In the genomic region with DNA sequence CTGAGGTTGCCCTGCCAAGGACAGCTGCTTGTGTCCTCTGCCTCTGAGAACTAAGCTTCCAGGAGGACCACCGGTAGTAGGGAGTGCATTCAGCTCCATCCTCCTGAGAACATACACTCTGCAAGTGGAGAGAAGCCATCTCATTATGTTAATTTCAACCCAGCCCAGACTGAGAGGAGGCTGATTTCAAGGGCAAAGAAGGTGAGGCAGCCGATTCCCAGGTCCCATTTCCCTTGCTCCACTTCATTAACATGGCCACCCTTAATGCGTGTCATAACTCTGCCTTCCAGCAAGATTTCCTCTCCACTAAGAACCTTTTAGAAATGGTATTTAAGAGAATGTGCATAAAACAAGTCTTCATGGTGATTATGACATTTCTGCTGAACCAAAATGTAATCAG, we compare ENCODE assay signal across 18 cellular contexts.
A peak's percentile ranks its signal among the peaks of the same experiment; 100 is the strongest.
DNase-seq lines count a peak whose midpoint lies in the region; ATAC-seq and TF ChIP-seq lines count a peak whose summit lies in the region.
"Had no signal": no experiment of that assay in that cellular context is flagged by ENCODE, and none has a peak within 500 bp of the region (broad histone marks: within the 10 kb centered on the region; RNA-seq: fewer than 3 reads in every experiment).

No MANE protein-coding gene starts in this region.

- no peaks in the 10 kb centered on the region for H3K36me3 Mint-ChIP-seq in activated naive CD8-positive, alpha-beta T cell treated with anti-CD3 and anti-CD28 coated beads, Interleukin-2, amount 50 U/mL, for 24 hours (ENCODE audit: low read depth)
- H3K36me3 Mint-ChIP-seq: stimulated activated memory B cell treated with anti-CD40 and anti-IgM and Interleukin-4, amounts not matched to agents 10 μg/mL and 1 μg/mL and 100 μg/mL, for 72 hours had no signal

- no peak overlapping the region for H3K4me3 Mint-ChIP-seq in activated naive CD8-positive, alpha-beta T cell treated with anti-CD3 and anti-CD28 coated beads, Interleukin-2, amount 50 U/mL, for 24 hours
- H3K4me3 Mint-ChIP-seq: activated T-helper 1 cell treated with anti-CD3 and anti-CD28 coated beads, Interleukin-12 subunit alpha, Interleukin-12 subunit beta, Interleukin-2, Interleukin-4 antibody, amounts not matched to agents 30 ng/mL and 10 ng/mL and 1 ng/mL, durations not matched to agents 14 hours and 24 hours and 36 hours; dendritic cell treated with granulocyte-macrophage colony-stimulating factor and Interleukin-4, amounts not matched to agents 40 ng/mL and 50 ng/mL, for 4 days; stimulated activated memory B cell treated with anti-CD40 and anti-IgM and Interleukin-4, amounts not matched to agents 10 μg/mL and 1 μg/mL and 100 μg/mL, for 72 hours had no signal

- no peak overlapping the region for H3K4me3 ChIP-seq in ACC112 (ENCODE audit: low read depth, low read length)
- no peak overlapping the region for H3K4me3 ChIP-seq in osteoblast (ENCODE audit: insufficient read depth, low read length)

- peak overlapping the region; percentile 64 for H3K27ac ChIP-seq in ACC112 (ENCODE audit: low read depth, low read length)
- peak overlapping the region; percentile 52 for H3K27ac ChIP-seq in foreskin keratinocyte
- peak overlapping the region; percentile 11 for H3K27ac ChIP-seq in osteoblast (ENCODE audit: low read depth, low read length)
- H3K27ac ChIP-seq: WERI-Rb-1 had no signal

- no peak overlapping the region for H3K4me2 ChIP-seq in osteoblast (ENCODE audit: insufficient read depth, low read length)

- no peaks in the 10 kb centered on the region for H3K36me3 ChIP-seq in ACC112 (ENCODE audit: insufficient read depth, low read length)
- no peaks in the 10 kb centered on the region for H3K36me3 ChIP-seq in osteoblast (ENCODE audit: insufficient read depth, low read length)
- H3K36me3 ChIP-seq: WERI-Rb-1 had no signal

- no peak for DNase-seq in activated naive CD8-positive, alpha-beta T cell treated with anti-CD3 and anti-CD28 coated beads, Interleukin-2, amount 50 U/mL, for 24 hours
- no peak for DNase-seq in foreskin keratinocyte
- peak; percentile 35 for DNase-seq in osteoblast (ENCODE audit: insufficient read length, low spot score, missing footprints)
- no peak for DNase-seq in C1 segment of cervical spinal cord (lab: John Stamatoyannopoulos, UW)
- DNase-seq in NCI-H1105 treated with DMSO at 0.1 percent for 48 hours (lab: John Stamatoyannopoulos, UW) = no peak
- DNase-seq in CD1c-positive myeloid dendritic cell (ENCODE audit: extremely low spot score) = no peak
- DNase-seq: activated CD8-positive, alpha-beta memory T cell treated with anti-CD3 and anti-CD28 coated beads for 24 hours; KBM-7; NCI-H1048; NCI-H82; stimulated activated CD4-positive, alpha-beta T cell treated with anti-CD3 and anti-CD28 coated beads, Interleukin-12 subunit alpha, Interleukin-12 subunit beta, amount 100 ng/mL, for 4 hours; WERI-Rb-1 had no signal

- H3K79me2 ChIP-seq in ACC112 (ENCODE audit: control insufficient read depth, insufficient read depth, low read length, unreplicated experiment) (no peaks in the 10 kb centered on the region), osteoblast (ENCODE audit: insufficient read depth, low read length) (peaks cover 4% of the 10 kb centered on the region)

- H3K4me1 Mint-ChIP-seq in activated naive CD8-positive, alpha-beta T cell treated with anti-CD3 and anti-CD28 coated beads, Interleukin-2, amount 50 U/mL, for 24 hours = peaks cover 8% of the 10 kb centered on the region

- peaks cover 35% of the 10 kb centered on the region for H3K4me1 ChIP-seq in ACC112 (ENCODE audit: control insufficient read depth, insufficient read depth, low read length, unreplicated experiment)
- H3K4me1 ChIP-seq in foreskin keratinocyte = peaks cover 13% of the 10 kb centered on the region
- peaks cover 32% of the 10 kb centered on the region for H3K4me1 ChIP-seq in osteoblast (ENCODE audit: insufficient read depth, low read length)

- no peaks in the 10 kb centered on the region for H3K9me3 ChIP-seq in osteoblast (ENCODE audit: low read depth, low read length)

- no peaks in the 10 kb centered on the region for H3K9me3 Mint-ChIP-seq in activated naive CD8-positive, alpha-beta T cell treated with anti-CD3 and anti-CD28 coated beads, Interleukin-2, amount 50 U/mL, for 24 hours
- H3K9me3 Mint-ChIP-seq: activated T-helper 1 cell treated with anti-CD3 and anti-CD28 coated beads, Interleukin-12 subunit alpha, Interleukin-12 subunit beta, Interleukin-2, Interleukin-4 antibody, amounts not matched to agents 30 ng/mL and 10 ng/mL and 1 ng/mL, durations not matched to agents 14 hours and 24 hours and 36 hours; dendritic cell treated with granulocyte-macrophage colony-stimulating factor and Interleukin-4, amounts not matched to agents 40 ng/mL and 50 ng/mL, for 4 days; stimulated activated memory B cell treated with anti-CD40 and anti-IgM and Interleukin-4, amounts not matched to agents 10 μg/mL and 1 μg/mL and 100 μg/mL, for 72 hours had no signal

- no peak for ATAC-seq in activated naive CD8-positive, alpha-beta T cell treated with anti-CD3 and anti-CD28 coated beads, Interleukin-2, amount 50 U/mL, for 24 hours
- ATAC-seq in foreskin keratinocyte = no peak
- ATAC-seq in HG03135 (IDR thresholded peaks at IDR 0.05; ENCODE audit: unreplicated experiment) = no peak
- ATAC-seq: Panc1; stimulated activated memory B cell treated with anti-CD40 and anti-IgM and Interleukin-4, amounts not matched to agents 10 μg/mL and 1 μg/mL and 100 μg/mL, for 72 hours had no signal

- peak overlapping the region; percentile 23 for H3K27ac Mint-ChIP-seq in activated naive CD8-positive, alpha-beta T cell treated with anti-CD3 and anti-CD28 coated beads, Interleukin-2, amount 50 U/mL, for 24 hours
- H3K27ac Mint-ChIP-seq: activated T-helper 1 cell treated with anti-CD3 and anti-CD28 coated beads, Interleukin-12 subunit alpha, Interleukin-12 subunit beta, Interleukin-2, Interleukin-4 antibody, amounts not matched to agents 30 ng/mL and 10 ng/mL and 1 ng/mL, durations not matched to agents 14 hours and 24 hours and 36 hours; dendritic cell treated with granulocyte-macrophage colony-stimulating factor and Interleukin-4, amounts not matched to agents 40 ng/mL and 50 ng/mL, for 4 days; stimulated activated memory B cell treated with anti-CD40 and anti-IgM and Interleukin-4, amounts not matched to agents 10 μg/mL and 1 μg/mL and 100 μg/mL, for 72 hours had no signal

- H3K27me3 Mint-ChIP-seq in activated naive CD8-positive, alpha-beta T cell treated with anti-CD3 and anti-CD28 coated beads, Interleukin-2, amount 50 U/mL, for 24 hours = peaks cover 8% of the 10 kb centered on the region
- H3K27me3 Mint-ChIP-seq: dendritic cell treated with granulocyte-macrophage colony-stimulating factor and Interleukin-4, amounts not matched to agents 40 ng/mL and 50 ng/mL, for 4 days had no signal

- no peaks in the 10 kb centered on the region for H4K20me1 ChIP-seq in osteoblast (ENCODE audit: insufficient read depth, low read length)

- TF ChIP-seq CTCF in foreskin keratinocyte (conservative IDR thresholded peaks at IDR 0.05) (no peak), osteoblast (IDR thresholded peaks at IDR 0.05; ENCODE audit: extremely low read depth, low read depth, low read length) (no peak)

- H2AFZ ChIP-seq in ACC112 (ENCODE audit: low read length, unreplicated experiment) = peak overlapping the region; percentile 4
- no peak overlapping the region for H2AFZ ChIP-seq in osteoblast (ENCODE audit: low read length)

- H3K27me3 ChIP-seq in ACC112 (ENCODE audit: insufficient read depth, low read length) (no peaks in the 10 kb centered on the region), foreskin keratinocyte (no peaks in the 10 kb centered on the region), osteoblast (ENCODE audit: insufficient read depth, low read length) (no peaks in the 10 kb centered on the region)

Comparison
In these comparisons a context has a peak if more than half of its experiments do, and no peak if none do; other contexts are left out.
1. H3K27ac ChIP-seq: peak in every context shown above with its lines; median percentile 64 in ACC112; 52 in foreskin keratinocyte; 11 in osteoblast.